ENCODE assay signal across 8 cellular contexts in the genomic region with DNA sequence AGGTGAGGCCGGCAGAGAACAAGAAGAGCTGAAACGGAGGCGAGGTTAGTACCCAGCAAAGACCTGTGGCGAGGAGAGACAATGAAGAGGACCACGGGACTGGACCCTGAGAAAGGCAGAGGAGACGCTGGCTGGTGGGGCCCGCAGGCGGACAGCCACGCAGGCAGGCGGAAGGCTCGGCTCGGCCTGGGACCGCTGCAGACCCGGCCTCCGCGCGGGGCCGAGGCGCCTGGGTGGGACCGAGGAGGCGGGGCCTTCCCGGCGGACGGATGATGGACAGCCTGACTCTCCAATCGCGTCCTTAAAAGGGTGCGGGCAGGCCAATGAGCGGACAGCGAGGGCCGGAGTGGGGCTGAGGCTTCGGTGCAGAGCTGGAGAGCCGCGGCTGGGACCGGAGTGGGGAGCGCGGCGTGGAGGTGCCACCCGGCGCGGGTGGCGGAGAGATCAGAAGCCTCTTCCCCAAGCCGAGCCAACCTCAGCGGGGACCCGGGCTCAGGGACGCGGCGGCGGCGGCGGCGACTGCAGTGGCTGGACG.
A peak's percentile ranks its signal among the peaks of the same experiment; 100 is the strongest.
DNase-seq lines count a peak whose midpoint lies in the region; ATAC-seq lines count a peak whose summit lies in the region.

A gene (plus strand): TSS at position 366 of the 535 bp plus-strand sequence. CDS start 170 bp downstream, outside the sequence.

- peak; percentile 86 for ATAC-seq in GM18873 (IDR thresholded peaks at IDR 0.05; ENCODE audit: low FRiP score, unreplicated experiment)
- ATAC-seq in HG03135 (IDR thresholded peaks at IDR 0.05; ENCODE audit: unreplicated experiment), result peak; percentile 90

- peak within 1 kb of the TSS; percentile 77 for H3K27ac ChIP-seq in caudate nucleus (ENCODE audit: low read depth, low read length)

- DNase-seq in AG08395 (ENCODE audit: low spot score), result peak; percentile 99
- peak; percentile 97 for DNase-seq in NCI-H2227 (lab: John Stamatoyannopoulos, UW; ENCODE audit: unreplicated experiment)
- DNase-seq in activated CD4-positive, CD25-positive, alpha-beta regulatory T cell (lab: John Stamatoyannopoulos, UW), result peak; percentile 69 to 86 (median 75)
- peak; percentile 35 to 96 (median 91) for DNase-seq in caudate nucleus (lab: John Stamatoyannopoulos, UW)
- peak; percentile 93 for DNase-seq in iris pigment epithelial cell (ENCODE audit: low read depth)
- DNase-seq in stimulated activated CD4-positive, alpha-beta T cell treated with anti-CD3 and anti-CD28 coated beads, Interleukin-12 subunit alpha, Interleukin-12 subunit beta, amount 100 ng/mL, for 24 hours (ENCODE audit: low read depth in 2 of 2), result peak; percentile 86 to 94

Comparison
In these comparisons a context has a peak if more than half of its experiments do, and no peak if none do; other contexts are left out.
1. Peak in every context shown above with its lines: DNase-seq, ATAC-seq and H3K27ac ChIP-seq.